Comparison of ENCODE assay signal across 10 cellular contexts in the genomic region with DNA sequence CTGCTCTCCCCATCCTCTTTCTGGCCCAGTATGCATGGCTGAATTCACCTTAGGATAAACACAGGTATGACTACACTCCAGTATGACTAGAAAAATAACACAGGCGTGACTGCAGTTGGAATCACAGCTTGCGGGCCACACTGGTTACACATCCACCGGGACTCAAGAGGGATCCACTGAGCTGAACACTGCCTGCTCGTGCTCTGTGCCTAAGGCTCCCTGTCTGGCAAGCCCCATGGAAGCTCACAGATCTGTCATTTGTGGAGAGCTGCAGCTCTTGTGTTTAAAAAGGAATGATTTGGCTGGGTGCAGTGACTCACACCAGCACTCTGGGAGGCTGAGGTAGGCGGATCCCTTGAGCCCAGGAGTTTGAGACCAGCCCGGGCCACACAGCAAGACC. TPM values are rescaled to one million over a fixed set of nuclear protein-coding genes. Genes with fewer than 3 reads are reported as not detected.
DNase-seq lines count a peak whose midpoint lies in the region; ATAC-seq and TF ChIP-seq lines count a peak whose summit lies in the region.
"Had no signal": no experiment of that assay in that cellular context is flagged by ENCODE, and none has a peak within 500 bp of the region (broad histone marks: within the 10 kb centered on the region; RNA-seq: fewer than 3 reads in every experiment).

No MANE protein-coding gene starts in this region.

- TF ChIP-seq POLR2A in GM19193 (IDR thresholded peaks at IDR 0.05; ENCODE audit: extremely low read depth, insufficient read depth, insufficient read length), result peak; percentile 28

- H3K9ac ChIP-seq in adipocyte (ENCODE audit: low read length), result no peak overlapping the region

- DNase-seq in ACHN (peak; percentile 96), adipocyte (ENCODE audit: low read depth) (peak; percentile 55), left ventricle myocardium superior (peak; percentile 38), NCI-H146 (lab: John Stamatoyannopoulos, UW) (no peak), NCI-H2196 treated with DMSO at 0.1 percent for 48 hours (lab: John Stamatoyannopoulos, UW; ENCODE audit: unreplicated experiment) (no peak)
- DNase-seq: NCI-H774, WERI-Rb-1 had no signal

- intact Hi-C loops in left ventricle myocardium superior (cut with micrococcal nuclease), result no loop called here

- H3K27me3 ChIP-seq in adipocyte (replicated peaks; ENCODE audit: control insufficient read depth, insufficient read depth, low read length), result no peaks in the 10 kb centered on the region

- no peaks in the 10 kb centered on the region for H3K9me3 ChIP-seq in adipocyte (ENCODE audit: control insufficient read depth, low read length)

- in situ Hi-C loops in ACHN (cut with HindIII; ENCODE audit: low pct_ligation_motif_present, low pct_unique_long_range_greater_than_20kb, low sequenced_read_pairs), result no loop called here

- ATAC-seq in left ventricle myocardium superior (peak; percentile 87), HG02981 (IDR thresholded peaks at IDR 0.05; ENCODE audit: unreplicated experiment) (no peak), HG03342 (IDR thresholded peaks at IDR 0.05; ENCODE audit: unreplicated experiment) (no peak)

- H3K36me3 ChIP-seq in adipocyte (ENCODE audit: control insufficient read depth, insufficient read depth, low read length, severe bottlenecking), result no peaks in the 10 kb centered on the region
- H3K36me3 ChIP-seq: WERI-Rb-1 had no signal

- H3K4me3 ChIP-seq in adipocyte (ENCODE audit: low read length), result no peak overlapping the region

- H3K4me1 ChIP-seq in adipocyte (ENCODE audit: control insufficient read depth, insufficient read depth, low read length), result peaks cover 20% of the 10 kb centered on the region

RNA-seq across cellular contexts. Expression of gene VOPP1, which starts 26.8 kb away (rescaled TPM):
- 23.4 TPM for total RNA-seq in left ventricle myocardium superior

Comparison
In these comparisons a context has a peak if more than half of its experiments do, and no peak if none do; other contexts are left out.
1. DNase-seq: peak in ACHN (single experiment), adipocyte (single experiment) and left ventricle myocardium superior (single experiment); none in NCI-H146 (single experiment) and NCI-H2196 treated with DMSO at 0.1 percent for 48 hours (single experiment).